In genomic region chr7:38069052-38069451, GRCh38 we compare ENCODE assay signal across 23 cellular contexts.
"Had no signal": no experiment of that assay in that cellular context is flagged by ENCODE, and none has a peak within 500 bp of the region (broad histone marks: within the 10 kb centered on the region; RNA-seq: fewer than 3 reads in every experiment).

No MANE protein-coding gene starts in this region.

- DNase-seq: islet precursor cell; left ventricle myocardium inferior; mesendoderm; naive thymus-derived CD4-positive, alpha-beta T cell; ovary; right lobe of liver; stimulated activated CD4-positive, alpha-beta T cell treated with anti-CD3 and anti-CD28 coated beads, Interleukin-1b, Interleukin-23, amount 100 ng/mL, for 48 hours; stimulated activated CD4-positive, alpha-beta T cell treated with anti-CD3 and anti-CD28 coated beads, Interleukin-2, amount 100 ng/mL, for 48 hours; stimulated activated CD4-positive, alpha-beta T cell treated with anti-CD3 and anti-CD28 coated beads, Interleukin-4, amount 100 ng/mL, for 4 hours; stimulated activated CD8-positive, alpha-beta memory T cell treated with anti-CD3 and anti-CD28 coated beads, Interleukin-4, amount 100 ng/mL, for 48 hours; stimulated activated naive CD4-positive, alpha-beta T cell treated with Interleukin-2 at 50 U/mL for 16 hours; stimulated activated naive CD8-positive, alpha-beta T cell treated with anti-CD3 and anti-CD28 coated beads, Interleukin-15, amount 100 ng/mL, for 72 hours; substantia nigra had no signal

- H3K9me3 Mint-ChIP-seq: mesothelial cell of epicardium; natural killer cell treated with Interleukin-12 subunit alpha and Interleukin-12 subunit beta and Interleukin-15 and Interleukin-18, amount 100 ng/mL, for 72 hours; stimulated activated memory B cell treated with anti-CD40 and anti-IgM and Interleukin-4, amounts not matched to agents 10 μg/mL and 1 μg/mL and 100 μg/mL, for 72 hours; stimulated activated naive CD8-positive, alpha-beta T cell treated with anti-CD3 and anti-CD28 coated beads, Interleukin-15, amount 100 ng/mL, for 72 hours; type B pancreatic cell had no signal

- H3K4me3 ChIP-seq: hepatocyte, left ventricle myocardium inferior, lung, ovary, right atrium auricular region, right lobe of liver, smooth muscle cell, tibial nerve had no signal

- H3K27me3 ChIP-seq: hepatocyte, ovary, right atrium auricular region, right lobe of liver, tibial nerve had no signal

- H3K4me1 ChIP-seq: right atrium auricular region, right lobe of liver, tibial nerve had no signal

- ATAC-seq: naive thymus-derived CD4-positive, alpha-beta T cell; natural killer cell treated with Interleukin-12 subunit alpha and Interleukin-12 subunit beta and Interleukin-15 and Interleukin-18, amount 100 ng/mL, for 72 hours; right lobe of liver; stimulated activated memory B cell treated with anti-CD40 and anti-IgM and Interleukin-4, amounts not matched to agents 10 μg/mL and 1 μg/mL and 100 μg/mL, for 72 hours; stimulated activated naive CD8-positive, alpha-beta T cell treated with anti-CD3 and anti-CD28 coated beads, Interleukin-15, amount 100 ng/mL, for 72 hours had no signal

- H3K27me3 Mint-ChIP-seq: progenitor cell of endocrine pancreas, type B pancreatic cell had no signal

- H3K27ac Mint-ChIP-seq: mesothelial cell of epicardium; naive thymus-derived CD4-positive, alpha-beta T cell; natural killer cell treated with Interleukin-12 subunit alpha and Interleukin-12 subunit beta and Interleukin-15 and Interleukin-18, amount 100 ng/mL, for 72 hours; progenitor cell of endocrine pancreas; stimulated activated memory B cell treated with anti-CD40 and anti-IgM and Interleukin-4, amounts not matched to agents 10 μg/mL and 1 μg/mL and 100 μg/mL, for 72 hours; type B pancreatic cell had no signal

- H3K36me3 Mint-ChIP-seq: mesothelial cell of epicardium; naive thymus-derived CD4-positive, alpha-beta T cell; natural killer cell treated with Interleukin-12 subunit alpha and Interleukin-12 subunit beta and Interleukin-15 and Interleukin-18, amount 100 ng/mL, for 72 hours; stimulated activated memory B cell treated with anti-CD40 and anti-IgM and Interleukin-4, amounts not matched to agents 10 μg/mL and 1 μg/mL and 100 μg/mL, for 72 hours; type B pancreatic cell had no signal

- H3K4me1 Mint-ChIP-seq: naive thymus-derived CD4-positive, alpha-beta T cell; stimulated activated memory B cell treated with anti-CD40 and anti-IgM and Interleukin-4, amounts not matched to agents 10 μg/mL and 1 μg/mL and 100 μg/mL, for 72 hours; stimulated activated naive CD8-positive, alpha-beta T cell treated with anti-CD3 and anti-CD28 coated beads, Interleukin-15, amount 100 ng/mL, for 72 hours had no signal

- H3K27ac ChIP-seq: hepatocyte, left ventricle myocardium inferior, ovary, right atrium auricular region, right lobe of liver, tibial nerve had no signal

- H3K4me3 Mint-ChIP-seq: mesothelial cell of epicardium; naive thymus-derived CD4-positive, alpha-beta T cell; natural killer cell treated with Interleukin-12 subunit alpha and Interleukin-12 subunit beta and Interleukin-15 and Interleukin-18, amount 100 ng/mL, for 72 hours; stimulated activated memory B cell treated with anti-CD40 and anti-IgM and Interleukin-4, amounts not matched to agents 10 μg/mL and 1 μg/mL and 100 μg/mL, for 72 hours; stimulated activated naive CD8-positive, alpha-beta T cell treated with anti-CD3 and anti-CD28 coated beads, Interleukin-15, amount 100 ng/mL, for 72 hours; type B pancreatic cell had no signal

- H3K36me3 ChIP-seq: left ventricle myocardium inferior, ovary, right atrium auricular region, right lobe of liver, tibial nerve had no signal

- H3K9me3 ChIP-seq: left ventricle myocardium inferior, ovary, right atrium auricular region, right lobe of liver, tibial nerve had no signal
